Comparison of ENCODE assay signal across 24 cellular contexts in genomic region chr10:117355064-117355463, GRCh38. TPM values are rescaled to one million over a fixed set of nuclear protein-coding genes. Genes with fewer than 3 reads are reported as not detected.
DNase-seq lines count a peak whose midpoint lies in the region; ATAC-seq, FAIRE-seq and TF ChIP-seq lines count a peak whose summit lies in the region.
"Had no signal": no experiment of that assay in that cellular context is flagged by ENCODE, and none has a peak within 500 bp of the region (broad histone marks: within the 10 kb centered on the region; RNA-seq: fewer than 3 reads in every experiment).

No MANE protein-coding gene starts in this region.

- TF ChIP-seq CTCF in A549 (IDR thresholded peaks at IDR 0.05) = no peak
- TF ChIP-seq CTCF in GM12878 (IDR thresholded peaks at IDR 0.05 in 2 of 3, conservative IDR thresholded peaks at IDR 0.05 in 1 of 3; ENCODE audit: control insufficient read depth in 2 of 3, extremely low read depth in 1 of 3, insufficient read depth in 1 of 3, low read depth in 3 of 3, low read length in 3 of 3) = no peak
- TF ChIP-seq CTCF in left lung (IDR thresholded peaks at IDR 0.05) = no peak
- no peak for TF ChIP-seq CTCF in prostate gland (IDR thresholded peaks at IDR 0.05)

- no TSS peak for BruUV-seq in GM12878 (replicated peaks; lab: Mats Ljungman, UMichigan)

- WGBS in A549 (ENCODE audit: missing lambda C conversion rate) = 82% methylated on average over 3 of the region's 3 CpGs
- 73% methylated on average over 3 of the region's 3 CpGs for WGBS in GM12878 (ENCODE audit: insufficient coverage, insufficient replicate concordance, low lambda C conversion rate, missing lambda C conversion rate)
- 94% methylated on average over 3 of the region's 3 CpGs for WGBS in prostate gland

- POLR2A ChIA-PET in A549 (lab: Yijun Ruan, JAX) (no interaction called here), GM12878 (lab: Charles Lee) (interaction anchor here (2.1 kb wide), 1 partner anchor 19 kb away, joined by 8 read pairs; no protein-coding TSS in a partner anchor)

- ATAC-seq in A549 = no peak
- ATAC-seq in GM12878 = 0 out of 3 replicates have a peak, but pooled peaks have one; percentile 13
- peak; percentile 60 for ATAC-seq in left colon
- ATAC-seq in left lung = no peak
- ATAC-seq: CD8-positive, alpha-beta T cell; HepG2 had no signal

- H3K27me3 ChIP-seq in GM12878 (replicated peaks in 1 of 2; ENCODE audit: control insufficient read depth in 2 of 2, insufficient read depth in 2 of 2, low read length in 1 of 2) = no peaks in the 10 kb centered on the region
- H3K27me3 ChIP-seq in left lung = no peaks in the 10 kb centered on the region
- no peaks in the 10 kb centered on the region for H3K27me3 ChIP-seq in prostate gland (replicated peaks; ENCODE audit: insufficient read depth)

- H3K4me3 ChIP-seq in A549 = no peak overlapping the region
- H3K4me3 ChIP-seq in GM12878 = no peak overlapping the region
- H3K4me3 ChIP-seq in left lung = no peak overlapping the region
- H3K4me3 ChIP-seq in prostate gland = no peak overlapping the region
- H3K4me3 ChIP-seq: GM23248 had no signal

- DNase-seq in A549 (ENCODE audit: low read depth in 1 of 2, low spot score in 1 of 2) = no peak
- no peak for DNase-seq in GM19239 (ENCODE audit: insufficient read length, low spot score)
- no peak for DNase-seq in GM12878 (ENCODE audit: low read depth, low spot score)
- DNase-seq in left colon = no peak
- DNase-seq in DMS153 treated with DMSO at 0.1 percent for 48 hours (lab: John Stamatoyannopoulos, UW; ENCODE audit: unreplicated experiment) = no peak
- no peak for DNase-seq in left lung
- no peak for DNase-seq in prostate gland (ENCODE audit: low spot score)
- no peak for DNase-seq in activated CD8-positive, alpha-beta memory T cell treated with anti-CD3 and anti-CD28 coated beads, Interleukin-2, amount 50 U/mL, for 48 hours
- DNase-seq: AML-193; Caco-2; CD8-positive, alpha-beta T cell; DND-41; GM23248; HCEC 1CT; MV-4-11; NCI-H1105; NCI-H1436 treated with DMSO at 0.1 percent for 48 hours; NCI-H187 treated with DMSO at 0.1 percent for 48 hours; NCI-H524; NCI-H774; SK-N-SH; SW 1271 had no signal

- H3K27ac ChIP-seq in A549 (peak overlapping the region in 1 of 2 experiments; percentile 37; a peak in 3 of 6 replicates), GM12878 (ENCODE audit: control insufficient read depth, insufficient read depth) (no peak overlapping the region), left lung (no peak overlapping the region), prostate gland (no peak overlapping the region)
- H3K27ac ChIP-seq: C4-2B, GM23248 had no signal

- no peak overlapping the region for H2AFZ ChIP-seq in GM12878 (ENCODE audit: control insufficient read depth, low read depth, low read length)
- H2AFZ ChIP-seq: GM23248 had no signal

- TF ChIP-seq RAD21 in A549 (conservative IDR thresholded peaks at IDR 0.05 in 1 of 2, IDR thresholded peaks at IDR 0.05 in 1 of 2) (no peak), GM12878 (IDR thresholded peaks at IDR 0.05; ENCODE audit: insufficient read depth, low read depth, low read length) (no peak)

- CTCF ChIA-PET in A549 (lab: Yijun Ruan, JAX) = interaction anchor here (1.2 to 2.7 kb wide), 3 partner anchors 10 to 139 kb away, joined by 4 to 11 read pairs (median 4); no protein-coding TSS in a partner anchor
- CTCF ChIA-PET in GM12878 (lab: Yijun Ruan, JAX) = interaction anchor here (1.1 to 1.6 kb wide), 3 partner anchors 15 to 139 kb away, joined by 3 to 8 read pairs (median 4); no protein-coding TSS in a partner anchor

- H3K36me3 ChIP-seq in GM12878 (ENCODE audit: control insufficient read depth in 2 of 2, insufficient read depth in 2 of 2, low read length in 1 of 2) (no peaks in the 10 kb centered on the region), left lung (no peaks in the 10 kb centered on the region), prostate gland (no peaks in the 10 kb centered on the region)

- in situ Hi-C loops in GM12878 (cut with MboI) = no loop called here

- FAIRE-seq in A549 (lab: Jason Lieb, UNC) (peak; percentile 18), GM19239 (lab: Jason Lieb, UNC) (peak; percentile 53), GM12878 (lab: Jason Lieb, UNC) (no peak)
- FAIRE-seq: HepG2 had no signal

- intact Hi-C loops in GM12878 (cut with micrococcal nuclease; ENCODE audit: unreplicated experiment) (no loop called here), left colon (cut with DNase I, micrococcal nuclease) (no loop called here), left lung (cut with DNase I) (no loop called here), prostate gland (cut with DNase I) (no loop called here)

- H3K79me2 ChIP-seq in GM12878 (ENCODE audit: control insufficient read depth, insufficient read depth, low read length) = peaks cover 32% of the 10 kb centered on the region

- no peak overlapping the region for H3K9ac ChIP-seq in GM12878 (ENCODE audit: control insufficient read depth, insufficient read depth, low read length)
- H3K9ac ChIP-seq: GM23248, SK-N-SH had no signal

- TF ChIP-seq POLR2A in A549 (IDR thresholded peaks at IDR 0.05; ENCODE audit: low read length) (no peak), GM12878 (IDR thresholded peaks at IDR 0.05; ENCODE audit: low read depth, low read length) (no peak), prostate gland (IDR thresholded peaks at IDR 0.05) (no peak)

- peaks cover 83% of the 10 kb centered on the region for H3K4me1 ChIP-seq in A549
- peaks cover 5% of the 10 kb centered on the region; the same call in 1 of the 2 replicates for H3K4me1 ChIP-seq in GM12878 (ENCODE audit: control insufficient read depth, insufficient read depth, low read length)
- H3K4me1 ChIP-seq in left lung = peaks cover 2 to 57% of the 10 kb centered on the region in 2 donors
- no peaks in the 10 kb centered on the region for H3K4me1 ChIP-seq in prostate gland (replicated peaks)

- H4K20me1 ChIP-seq in GM12878 (ENCODE audit: control insufficient read depth, insufficient read depth) = no peaks in the 10 kb centered on the region

- no peaks in the 10 kb centered on the region for H3K9me3 ChIP-seq in A549
- no peaks in the 10 kb centered on the region for H3K9me3 ChIP-seq in GM12878 (replicated peaks; ENCODE audit: control insufficient read depth, insufficient read depth, low read length)
- H3K9me3 ChIP-seq in left lung = no peaks in the 10 kb centered on the region
- no peaks in the 10 kb centered on the region for H3K9me3 ChIP-seq in prostate gland
- H3K9me3 ChIP-seq: Caco-2, SK-N-SH had no signal

- H3K4me2 ChIP-seq in A549 (peak overlapping the region; percentile 18), GM12878 (ENCODE audit: control insufficient read depth, insufficient read depth) (no peak overlapping the region)
- H3K4me2 ChIP-seq: SK-N-SH had no signal

- RAD21 ChIA-PET in GM12878 (lab: Charles Lee; ENCODE audit: unreplicated experiment) = interaction anchor here (1.3 to 1.5 kb wide), 2 partner anchors 14 to 16 kb away, joined by 3 read pairs; no protein-coding TSS in a partner anchor

- SMC1A ChIA-PET in GM12878 (lab: Charles Lee; ENCODE audit: uncharacterized antibody, unreplicated experiment) = interaction anchor here (1.0 to 3.8 kb wide), 3 partner anchors 10 to 16 kb away, joined by 6 to 24 read pairs (median 7); no protein-coding TSS in a partner anchor

- TF ChIP-seq EP300 in A549 (IDR thresholded peaks at IDR 0.05) = no peak
- no peak for TF ChIP-seq EP300 in GM12878 (IDR thresholded peaks at IDR 0.05; ENCODE audit: borderline replicate concordance in 1 of 2, control insufficient read depth in 1 of 2, low read depth in 2 of 2, low read length in 2 of 2)

TF ChIP-seq in A549, 52 proteins besides CTCF, POLR2A, EP300 and RAD21 (continues in another document):
- no peak for TF ChIP-seq HES2 (IDR thresholded peaks at IDR 0.05)
- TF ChIP-seq NPAS2 (CRISPR knock-in tag; IDR thresholded peaks at IDR 0.05; ENCODE audit: borderline replicate concordance) = no peak
- no peak for TF ChIP-seq FOSL2 (IDR thresholded peaks at IDR 0.05)
- no peak for TF ChIP-seq FOSL2 (CRISPR knock-in tag; IDR thresholded peaks at IDR 0.05)
- no peak for TF ChIP-seq ZSCAN20 (CRISPR knock-in tag; IDR thresholded peaks at IDR 0.05)

TF ChIP-seq in GM12878, 131 proteins besides CTCF, POLR2A, EP300 and RAD21 (continues in another document):
- TF ChIP-seq SMARCA5 (IDR thresholded peaks at IDR 0.05) (no peak), KLF5 (IDR thresholded peaks at IDR 0.05; ENCODE audit: partially characterized antibody) (no peak), ZNF384 (IDR thresholded peaks at IDR 0.05; ENCODE audit: borderline replicate concordance, low read depth, low read length) (no peak)

RNA-seq across cellular contexts. Expression of gene PDZD8, which starts 20.2 kb away (rescaled TPM):
- polyA plus RNA-seq in A549 (2011; rRNA removed) (76.1 and 76.7 TPM in 2 replicates), A549 (2017; fragmentation: RNase III; extraction: RNeasy Plus Mini Kit Qiagen cat#74134 plus additional on column Dnase treatment) (24.7 to 27.4 TPM (median 27.3 TPM) in 3 replicates), GM12878 (2011; rRNA removed) (21.2 and 29.3 TPM in 2 replicates), GM12878 (2014; fragmentation: Illumina TruSeq; extraction: Trizol) (15.5 and 17.9 TPM in 2 replicates), GM12878 (2014; fragmentation: Nextera tagmentation; extraction: Ambion mirVana) (1 to 10 TPM; 2.0 to 2.1 TPM), GM12878 (2014; rRNA removed) (5.1 and 6.3 TPM in 2 replicates), GM12878 (2016; fragmentation: Nextera tagmentation; extraction: Ambion mirVana) (1 to 10 TPM; 5.0 to 5.4 TPM)
- polyA plus RNA-seq in A549 (2012; cell fraction: cytosol; rRNA removed) = 10.0 and 11.2 TPM in 2 replicates
- 4.0 and 4.3 TPM in 2 replicates for polyA plus RNA-seq in A549 (2012; cell fraction: nucleus; rRNA removed)
- 90.9 and 93.1 TPM in 2 replicates for polyA minus RNA-seq in A549 (2011; rRNA and poly(A)+ RNA removed)
- total RNA-seq in GM12878 (2013; cell fraction: nucleolus; rRNA removed) = 30.2 and 36.1 TPM in 2 replicates
- total RNA-seq in GM12878 (2014; rRNA removed) (6.1 and 7.1 TPM in 2 replicates), GM12878 (2014; rRNA removed; fragmentation: Illumina TruSeq; extraction: Trizol) (14.1 and 14.4 TPM in 2 replicates), GM12878 (2021) (16.7 and 17.0 TPM in 2 replicates), left colon (10 to 100 TPM; 61.3 to 78.5 TPM), left lung (10 to 100 TPM; 32.4 to 38.2 TPM), prostate gland (10 to 100 TPM; 22.7 to 38.7 TPM)
- 5.5 TPM for polyA plus RNA-seq in GM12878 (2011; ENCODE audit: low read depth)
- 9.6 and 12.6 TPM in 2 replicates for polyA plus RNA-seq in GM12878 (2011; cell fraction: cytosol; rRNA removed)
- 9.3 and 10.4 TPM in 2 replicates for polyA plus RNA-seq in GM12878 (2011; cell fraction: nucleus; rRNA removed)
- 5.3 and 5.4 TPM in 2 replicates for polyA plus RNA-seq in GM12878 (2012)
- 49.7 and 60.6 TPM in 2 replicates for polyA minus RNA-seq in GM12878 (2011; rRNA and poly(A)+ RNA removed)
- polyA minus RNA-seq in GM12878 (2011; cell fraction: cytosol; rRNA and poly(A)+ RNA removed) = 22.4 and 23.1 TPM in 2 replicates
- 15.2 and 24.7 TPM in 2 replicates for polyA minus RNA-seq in GM12878 (2011; cell fraction: nucleus; rRNA and poly(A)+ RNA removed)

Comparison
In these comparisons a context has a peak if more than half of its experiments do, and no peak if none do; other contexts are left out.
1. ATAC-seq: peak in GM12878 (single experiment) and left colon (single experiment); none in A549 (0 of 2) and left lung (single experiment).